In the genomic region with DNA sequence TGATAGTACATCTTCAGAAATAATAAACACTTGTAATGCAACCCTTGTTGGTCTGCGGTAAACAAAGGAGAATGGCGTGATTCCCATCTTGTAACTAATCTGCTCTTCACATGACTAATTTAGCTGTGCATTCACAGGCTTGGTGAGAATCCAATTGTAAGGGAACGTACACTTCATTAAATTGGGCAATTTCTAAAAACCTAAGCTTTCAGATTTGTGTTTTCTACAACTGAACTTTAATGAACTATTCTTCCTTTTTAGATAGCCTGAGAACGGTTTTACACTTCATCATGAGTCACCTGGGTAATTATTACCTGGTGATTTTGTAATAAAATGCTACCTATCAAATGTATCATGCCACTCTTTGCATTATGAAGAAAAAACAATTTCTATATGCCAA, we compare ENCODE assay signal across 20 cellular contexts.
DNase-seq lines count a peak whose midpoint lies in the region; ATAC-seq and TF ChIP-seq lines count a peak whose summit lies in the region.
"Had no signal": no experiment of that assay in that cellular context is flagged by ENCODE, and none has a peak within 500 bp of the region (broad histone marks: within the 10 kb centered on the region; RNA-seq: fewer than 3 reads in every experiment).

No MANE protein-coding gene starts in this region.

- POLR2A ChIA-PET in CD4-positive, alpha-beta T cell (lab: Charles Lee) = no interaction called here

- no peak overlapping the region for H3K4me3 Mint-ChIP-seq in activated naive CD8-positive, alpha-beta T cell treated with anti-CD3 and anti-CD28 coated beads for 36 hours
- H3K4me3 Mint-ChIP-seq in CD4-positive, alpha-beta T cell = no peak overlapping the region
- H3K4me3 Mint-ChIP-seq: activated naive CD4-positive, alpha-beta T cell treated with anti-CD3 and anti-CD28 coated beads for 36 hours; natural killer cell; T-helper 1 cell treated with Interleukin-12 subunit alpha and Interleukin-12 subunit beta and Interleukin-4 antibody, amounts not matched to agents 30 μg/mL and 1 μg/mL, for 36 hours had no signal

- peak; percentile 20 for DNase-seq in COR-L47 (lab: John Stamatoyannopoulos, UW)
- peak; percentile 76 for DNase-seq in HPDE6-E6E7 (ENCODE audit: extremely low spot score)
- DNase-seq in left lobe of liver (ENCODE audit: low spot score) = no peak
- DNase-seq in activated naive CD8-positive, alpha-beta T cell treated with anti-CD3 and anti-CD28 coated beads for 36 hours = no peak
- no peak for DNase-seq in HuH-7.5 (ENCODE audit: low spot score)
- DNase-seq in CD4-positive, alpha-beta T cell = no peak
- DNase-seq: activated CD4-positive, alpha-beta T cell treated with anti-CD3 and anti-CD28 coated beads, Interleukin-2, amount 50 U/mL, for 48 hours; activated naive CD4-positive, alpha-beta T cell treated with anti-CD3 and anti-CD28 coated beads for 36 hours; aorta; effector memory CD4-positive, alpha-beta T cell; H7; natural killer cell; SJCRH30; stimulated activated naive CD4-positive, alpha-beta T cell; tibial artery; WERI-Rb-1 had no signal

- peak overlapping the region; percentile 16 to 18 for H3K9ac ChIP-seq in duodenal mucosa (ENCODE audit: low read depth in 1 of 2, low read length in 2 of 2)
- H3K9ac ChIP-seq: parathyroid adenoma had no signal

- peak overlapping the region; percentile 31 to 43 for H3K4me3 ChIP-seq in duodenal mucosa (ENCODE audit: low read depth in 1 of 2, low read length in 2 of 2)
- H3K4me3 ChIP-seq: SJCRH30, tibial artery had no signal

- TF ChIP-seq CTCF in CD4-positive, alpha-beta T cell (IDR thresholded peaks at IDR 0.05) = no peak

- no peaks in the 10 kb centered on the region for H3K9me3 Mint-ChIP-seq in activated naive CD8-positive, alpha-beta T cell treated with anti-CD3 and anti-CD28 coated beads for 36 hours
- H3K9me3 Mint-ChIP-seq in CD4-positive, alpha-beta T cell = no peaks in the 10 kb centered on the region
- H3K9me3 Mint-ChIP-seq: activated naive CD4-positive, alpha-beta T cell treated with anti-CD3 and anti-CD28 coated beads for 36 hours; T-helper 1 cell treated with Interleukin-12 subunit alpha and Interleukin-12 subunit beta and Interleukin-4 antibody, amounts not matched to agents 30 μg/mL and 1 μg/mL, for 36 hours had no signal

- H3K4me1 ChIP-seq in duodenal mucosa (ENCODE audit: control insufficient read depth in 1 of 2, insufficient read depth in 2 of 2, low read length in 2 of 2) = peaks cover 5 to 40% of the 10 kb centered on the region in 2 donors
- H3K4me1 ChIP-seq: parathyroid adenoma, SJCRH30, tibial artery had no signal

- no peaks in the 10 kb centered on the region for H3K36me3 Mint-ChIP-seq in activated naive CD8-positive, alpha-beta T cell treated with anti-CD3 and anti-CD28 coated beads for 36 hours
- no peaks in the 10 kb centered on the region for H3K36me3 Mint-ChIP-seq in CD4-positive, alpha-beta T cell (ENCODE audit: low read depth)
- H3K36me3 Mint-ChIP-seq: natural killer cell had no signal

- no peaks in the 10 kb centered on the region for H3K9me3 ChIP-seq in duodenal mucosa (ENCODE audit: control insufficient read depth in 1 of 2, low read length in 2 of 2)
- no peaks in the 10 kb centered on the region for H3K9me3 ChIP-seq in CD4-positive, alpha-beta T cell (ENCODE audit: control insufficient read depth, low read length)
- H3K9me3 ChIP-seq: SJCRH30, tibial artery had no signal

- CTCF ChIA-PET in CD4-positive, alpha-beta T cell (lab: Charles Lee) = no interaction called here

- H3K4me1 Mint-ChIP-seq in activated naive CD8-positive, alpha-beta T cell treated with anti-CD3 and anti-CD28 coated beads for 36 hours = no peaks in the 10 kb centered on the region
- H3K4me1 Mint-ChIP-seq in CD4-positive, alpha-beta T cell (ENCODE audit: low read depth) = no peaks in the 10 kb centered on the region
- H3K4me1 Mint-ChIP-seq: natural killer cell had no signal

- H3K36me3 ChIP-seq in duodenal mucosa (ENCODE audit: control insufficient read depth in 1 of 2, insufficient read depth in 2 of 2, low read length in 2 of 2) = no peaks in the 10 kb centered on the region
- H3K36me3 ChIP-seq: SJCRH30, tibial artery, WERI-Rb-1 had no signal

- no peak overlapping the region for H3K27ac Mint-ChIP-seq in activated naive CD8-positive, alpha-beta T cell treated with anti-CD3 and anti-CD28 coated beads for 36 hours
- no peak overlapping the region for H3K27ac Mint-ChIP-seq in CD4-positive, alpha-beta T cell
- H3K27ac Mint-ChIP-seq: activated naive CD4-positive, alpha-beta T cell treated with anti-CD3 and anti-CD28 coated beads for 36 hours; natural killer cell; T-helper 1 cell treated with Interleukin-12 subunit alpha and Interleukin-12 subunit beta and Interleukin-4 antibody, amounts not matched to agents 30 μg/mL and 1 μg/mL, for 36 hours had no signal

- peak overlapping the region; percentile 43 for H3K27ac ChIP-seq in duodenal mucosa (ENCODE audit: low read depth, low read length)
- no peak overlapping the region for H3K27ac ChIP-seq in CD4-positive, alpha-beta T cell (ENCODE audit: low read depth, low read length)
- H3K27ac ChIP-seq: parathyroid adenoma, SJCRH30, tibial artery, WERI-Rb-1 had no signal

- H3K27me3 Mint-ChIP-seq in activated naive CD8-positive, alpha-beta T cell treated with anti-CD3 and anti-CD28 coated beads for 36 hours = no peaks in the 10 kb centered on the region
- no peaks in the 10 kb centered on the region for H3K27me3 Mint-ChIP-seq in CD4-positive, alpha-beta T cell

- peak; percentile 46 for ATAC-seq in left lobe of liver
- no peak for ATAC-seq in CD4-positive, alpha-beta T cell (ENCODE audit: poor library complexity)
- ATAC-seq: natural killer cell, sciatic nerve had no signal

- intact Hi-C loops in CD4-positive, alpha-beta T cell (cut with DNase I, micrococcal nuclease) = no loop called here

- no peaks in the 10 kb centered on the region for H3K27me3 ChIP-seq in duodenal mucosa (ENCODE audit: control insufficient read depth in 1 of 2, insufficient read depth in 2 of 2, low read length in 2 of 2)
- no peaks in the 10 kb centered on the region for H3K27me3 ChIP-seq in CD4-positive, alpha-beta T cell (ENCODE audit: control insufficient read depth, insufficient read depth, low read length)
- H3K27me3 ChIP-seq: SJCRH30, tibial artery had no signal

Comparison
In these comparisons a context has a peak if more than half of its experiments do, and no peak if none do; other contexts are left out.
1. DNase-seq: peak in COR-L47 (single experiment) and HPDE6-E6E7 (single experiment); none in left lobe of liver (single experiment), activated naive CD8-positive, alpha-beta T cell treated with anti-CD3 and anti-CD28 coated beads for 36 hours (single experiment), HuH-7.5 (single experiment) and CD4-positive, alpha-beta T cell (0 of 10).